9 cellular contexts compared by ENCODE assay signal in genomic region chr3:45499529-45499928, GRCh38.
A peak's percentile ranks its signal among the peaks of the same experiment; 100 is the strongest.
DNase-seq lines count a peak whose midpoint lies in the region; ATAC-seq and TF ChIP-seq lines count a peak whose summit lies in the region.
"Had no signal": no experiment of that assay in that cellular context is flagged by ENCODE, and none has a peak within 500 bp of the region (broad histone marks: within the 10 kb centered on the region; RNA-seq: fewer than 3 reads in every experiment).

No MANE protein-coding gene starts in this region.

- intact Hi-C loops in esophagus squamous epithelium (cut with DNase I) (loop anchor here (5.0 to 10.0 kb wide), 2 partner anchors 275 to 462 kb away; partner anchors contain the start of gene TMEM158), stomach (cut with DNase I; ENCODE audit: low total_unique reads) (loop anchor here (10.0 kb wide), 2 partner anchors 285 to 465 kb away; no protein-coding TSS in a partner anchor), lower leg skin (cut with DNase I; ENCODE audit: low total_unique reads) (loop anchor here (5.0 to 10.0 kb wide), 2 partner anchors 285 to 462 kb away; no protein-coding TSS in a partner anchor)

- peaks cover 15% of the 10 kb centered on the region for H3K36me3 ChIP-seq in OCI-LY3 (replicated peaks; ENCODE audit: low read depth, low read length)
- peaks cover 0 to 55% (median 7%) of the 10 kb centered on the region in 3 donors for H3K36me3 ChIP-seq in esophagus squamous epithelium
- H3K36me3 ChIP-seq in stomach = peaks cover 0 to 58% (median 45%) of the 10 kb centered on the region in 4 donors

- H3K27ac ChIP-seq in OCI-LY3 (ENCODE audit: low read length) (no peak overlapping the region), esophagus squamous epithelium (no peak overlapping the region), stomach (no peak overlapping the region)
- H3K27ac ChIP-seq: SJSA1 had no signal

- H3K4me3 ChIP-seq in OCI-LY3 (ENCODE audit: low read length) (no peak overlapping the region), esophagus squamous epithelium (no peak overlapping the region), stomach (no peak overlapping the region), lower leg skin (ENCODE audit: low read depth, poor library complexity, severe bottlenecking) (no peak overlapping the region)
- H3K4me3 ChIP-seq: SJSA1 had no signal

- no peak overlapping the region for H2AFZ ChIP-seq in OCI-LY3 (ENCODE audit: low read depth, low read length)

- H4K20me1 ChIP-seq in OCI-LY3 (ENCODE audit: insufficient read depth, low read length) = 0 out of 2 replicates have a peak, but pooled peaks cover 4% of the 10 kb centered on the region

- no peak overlapping the region for H3K9ac ChIP-seq in OCI-LY3 (ENCODE audit: low read length)

- WGBS in esophagus squamous epithelium, 2 donors = 64 to 81% methylated on average over 3 of the region's 3 CpGs
- 81 to 89% (median 87%) methylated on average over 3 of the region's 3 CpGs for WGBS in stomach, 5 donors
- WGBS in lower leg skin, 2 donors = 56 to 66% methylated on average over 3 of the region's 3 CpGs

- H3K9me3 ChIP-seq in OCI-LY3 (ENCODE audit: insufficient read depth, low read length) (no peaks in the 10 kb centered on the region), esophagus squamous epithelium (no peaks in the 10 kb centered on the region), stomach (no peaks in the 10 kb centered on the region)
- H3K9me3 ChIP-seq: SJSA1 had no signal

- peak; percentile 42 for TF ChIP-seq CTCF in OCI-LY3 (IDR thresholded peaks at IDR 0.05; ENCODE audit: low read depth, low read length)
- TF ChIP-seq CTCF in esophagus squamous epithelium (IDR thresholded peaks at IDR 0.05) = peak in 4 of 6 experiments; percentile 37 to 72 (median 58)
- peak in 4 of 7 experiments; percentile 22 to 39 (median 36) for TF ChIP-seq CTCF in stomach (IDR thresholded peaks at IDR 0.05)
- no peak for TF ChIP-seq CTCF in lower leg skin (IDR thresholded peaks at IDR 0.05)

- DNase-seq in NCI-H1694 treated with DMSO at 0.1 percent for 48 hours (lab: John Stamatoyannopoulos, UW) = peak; percentile 20
- no peak for DNase-seq in NCI-H1694 (lab: John Stamatoyannopoulos, UW)
- no peak for DNase-seq in esophagus squamous epithelium (lab: John Stamatoyannopoulos, UW)
- DNase-seq in stomach = no peak
- no peak for DNase-seq in NK-92 (lab: John Stamatoyannopoulos, UW; ENCODE audit: unreplicated experiment)
- DNase-seq in lower leg skin (ENCODE audit: low spot score in 2 of 2) = no peak

- no peak for TF ChIP-seq EP300 in stomach (IDR thresholded peaks at IDR 0.05)

- H3K27me3 ChIP-seq in OCI-LY3 (ENCODE audit: low read depth, low read length) (no peaks in the 10 kb centered on the region), esophagus squamous epithelium (no peaks in the 10 kb centered on the region), stomach (no peaks in the 10 kb centered on the region)
- H3K27me3 ChIP-seq: SJSA1 had no signal

- no peak for ATAC-seq in HG02759 (IDR thresholded peaks at IDR 0.05; ENCODE audit: unreplicated experiment)

- no peaks in the 10 kb centered on the region for H3K4me1 ChIP-seq in OCI-LY3 (ENCODE audit: low read length)
- H3K4me1 ChIP-seq in esophagus squamous epithelium = peaks cover 0 to 8% (median 0%) of the 10 kb centered on the region in 3 donors
- no peaks in the 10 kb centered on the region for H3K4me1 ChIP-seq in stomach
- H3K4me1 ChIP-seq: SJSA1 had no signal

- TF ChIP-seq POLR2A in esophagus squamous epithelium (IDR thresholded peaks at IDR 0.05) (no peak), stomach (IDR thresholded peaks at IDR 0.05) (no peak), lower leg skin (IDR thresholded peaks at IDR 0.05) (no peak)

- H3K79me2 ChIP-seq in OCI-LY3 (ENCODE audit: low read length) = no peaks in the 10 kb centered on the region

- H3K4me2 ChIP-seq in OCI-LY3 (ENCODE audit: low read length) = no peak overlapping the region

Comparison
In these comparisons a context has a peak if more than half of its experiments do, and no peak if none do; other contexts are left out.
1. CTCF ChIP-seq: peak in OCI-LY3 (single experiment), esophagus squamous epithelium (4 of 6) and stomach (4 of 7); none in lower leg skin (0 of 3).